ENCODE assay signal across 33 cellular contexts in the genomic region with DNA sequence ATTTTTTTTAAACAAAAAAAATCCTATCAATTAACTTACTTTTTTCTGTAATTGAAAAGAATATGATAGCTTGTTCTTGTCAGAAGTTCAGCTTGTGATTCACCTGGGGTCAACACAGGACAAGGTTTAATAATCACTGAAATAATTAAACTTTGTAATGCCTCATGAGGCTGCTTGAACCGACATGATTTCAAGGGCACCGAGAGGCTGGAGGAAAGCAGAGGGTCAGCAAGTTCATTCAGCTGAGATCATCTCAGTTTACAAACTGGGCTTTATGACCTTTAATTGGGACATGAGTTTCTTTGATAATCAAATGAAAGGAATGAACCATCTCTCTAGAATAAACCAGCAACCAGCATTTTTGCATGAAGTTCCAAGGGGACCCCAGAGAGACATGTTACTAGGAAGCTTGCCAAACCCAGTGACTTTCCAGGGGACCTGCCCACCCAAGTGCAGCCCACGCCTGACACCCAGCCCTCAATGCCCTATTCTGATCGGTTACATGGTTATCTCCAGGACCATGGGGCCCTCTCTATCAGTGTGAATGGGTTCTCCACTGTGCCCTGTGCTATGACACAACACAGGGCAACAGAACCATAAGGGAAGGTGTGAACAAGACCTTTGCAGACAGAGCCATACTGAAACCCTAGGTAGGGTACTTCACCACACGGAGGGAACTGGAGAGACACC. TPM values are rescaled to one million over a fixed set of nuclear protein-coding genes. Genes with fewer than 3 reads are reported as not detected.
A peak's percentile ranks its signal among the peaks of the same experiment; 100 is the strongest.
DNase-seq lines count a peak whose midpoint lies in the region; ATAC-seq and TF ChIP-seq lines count a peak whose summit lies in the region.
"Had no signal": no experiment of that assay in that cellular context is flagged by ENCODE, and none has a peak within 500 bp of the region (broad histone marks: within the 10 kb centered on the region; RNA-seq: fewer than 3 reads in every experiment).

No MANE protein-coding gene starts in this region.

- TF ChIP-seq POLR2A in Peyer's patch (IDR thresholded peaks at IDR 0.05): no peak
- TF ChIP-seq POLR2A in gastrocnemius medialis (IDR thresholded peaks at IDR 0.05): no peak

- no peaks in the 10 kb centered on the region for H3K36me3 ChIP-seq in Peyer's patch
- H3K36me3 ChIP-seq in gastrocnemius medialis: no peaks in the 10 kb centered on the region
- H3K36me3 ChIP-seq: HAP-1, ovary, SJCRH30, tibial artery had no signal

- peaks cover 0 to 37% (median 2%) of the 10 kb centered on the region in 4 donors for H3K4me1 ChIP-seq in Peyer's patch
- peaks cover 16 to 17% of the 10 kb centered on the region in 2 donors for H3K4me1 ChIP-seq in gastrocnemius medialis
- H3K4me1 ChIP-seq: Caco-2, HAP-1, SJCRH30, tibial artery had no signal

- H3K36me3 Mint-ChIP-seq in stimulated activated naive CD8-positive, alpha-beta T cell treated with anti-CD3 and anti-CD28 coated beads, Interleukin-15, Interleukin-2, amounts not matched to agents 100 ng/mL and 50 ng/mL, for 24 hours (ENCODE audit: low read depth): no peaks in the 10 kb centered on the region
- H3K36me3 Mint-ChIP-seq in type B pancreatic cell: no peaks in the 10 kb centered on the region

- H3K9me3 ChIP-seq in Peyer's patch: no peaks in the 10 kb centered on the region
- no peaks in the 10 kb centered on the region for H3K9me3 ChIP-seq in gastrocnemius medialis
- H3K9me3 ChIP-seq: Caco-2, HAP-1, ovary, SJCRH30, tibial artery had no signal

- peak overlapping the region; percentile 23 for H3K27ac Mint-ChIP-seq in stimulated activated naive CD8-positive, alpha-beta T cell treated with anti-CD3 and anti-CD28 coated beads, Interleukin-15, Interleukin-2, amounts not matched to agents 100 ng/mL and 50 ng/mL, for 24 hours
- H3K27ac Mint-ChIP-seq in type B pancreatic cell: no peak overlapping the region
- H3K27ac Mint-ChIP-seq: activated CD8-positive, alpha-beta T cell treated with anti-CD3 and anti-CD28 coated beads for 36 hours; activated naive CD4-positive, alpha-beta T cell treated with anti-CD3 and anti-CD28 coated beads for 36 hours; activated T-helper 1 cell treated with anti-CD3 and anti-CD28 coated beads, Interleukin-12 subunit alpha, Interleukin-12 subunit beta, Interleukin-2, Interleukin-4 antibody, amounts not matched to agents 30 ng/mL and 10 ng/mL and 1 ng/mL, durations not matched to agents 14 hours and 24 hours and 36 hours had no signal

- in situ Hi-C loops in gastrocnemius medialis (cut with MboI; ENCODE audit: low sequenced_read_pairs in 4 of 4): no loop called here

- intact Hi-C loops in gastrocnemius medialis (cut with DNase I; ENCODE audit: low total_unique reads): no loop called here

- peaks cover 3% of the 10 kb centered on the region for H3K9me3 Mint-ChIP-seq in stimulated activated naive CD8-positive, alpha-beta T cell treated with anti-CD3 and anti-CD28 coated beads, Interleukin-15, Interleukin-2, amounts not matched to agents 100 ng/mL and 50 ng/mL, for 24 hours
- H3K9me3 Mint-ChIP-seq in type B pancreatic cell: no peaks in the 10 kb centered on the region
- H3K9me3 Mint-ChIP-seq: activated naive CD4-positive, alpha-beta T cell treated with anti-CD3 and anti-CD28 coated beads for 36 hours; neural crest cell had no signal

- H3K4me1 Mint-ChIP-seq in stimulated activated naive CD8-positive, alpha-beta T cell treated with anti-CD3 and anti-CD28 coated beads, Interleukin-15, Interleukin-2, amounts not matched to agents 100 ng/mL and 50 ng/mL, for 24 hours (ENCODE audit: low read depth): peaks cover 44% of the 10 kb centered on the region
- no peaks in the 10 kb centered on the region for H3K4me1 Mint-ChIP-seq in type B pancreatic cell (ENCODE audit: unreplicated experiment)
- H3K4me1 Mint-ChIP-seq: neural crest cell had no signal

- H3K27me3 Mint-ChIP-seq in stimulated activated naive CD8-positive, alpha-beta T cell treated with anti-CD3 and anti-CD28 coated beads, Interleukin-15, Interleukin-2, amounts not matched to agents 100 ng/mL and 50 ng/mL, for 24 hours: peaks cover 16% of the 10 kb centered on the region
- peaks cover 10% of the 10 kb centered on the region for H3K27me3 Mint-ChIP-seq in type B pancreatic cell

- peak in 2 of 3 donors; percentile 58 to 66 for DNase-seq in Peyer's patch
- no peak for DNase-seq in epithelial cell of prostate (ENCODE audit: low read depth, low spot score)
- DNase-seq in left lobe of liver (ENCODE audit: low spot score): peak; percentile 71
- DNase-seq in type B pancreatic cell (ENCODE audit: extremely low spot score, unreplicated experiment): no peak
- DNase-seq in gastrocnemius medialis: no peak
- DNase-seq: activated CD4-positive, alpha-beta T cell treated with anti-CD3 and anti-CD28 coated beads for 1 hour; activated CD8-positive, alpha-beta memory T cell treated with anti-CD3 and anti-CD28 coated beads, Interleukin-2, amount 50 U/mL, for 48 hours; activated CD8-positive, alpha-beta T cell treated with anti-CD3 and anti-CD28 coated beads for 36 hours; activated naive CD4-positive, alpha-beta T cell treated with anti-CD3 and anti-CD28 coated beads for 36 hours; amygdala; Caco-2; DMS79 treated with DMSO at 0.1 percent for 48 hours; GDM1; head of caudate nucleus; islet precursor cell; Karpas-422; NCI-H1417 treated with DMSO at 0.1 percent for 48 hours; NCI-H2081; NCI-H345; NCI-H748 treated with DMSO at 0.1 percent for 48 hours; ovary; retina; SJCRH30; SW 1271; tibial artery had no signal

- H3K27me3 ChIP-seq in Peyer's patch (no peaks in the 10 kb centered on the region), gastrocnemius medialis (no peaks in the 10 kb centered on the region)
- H3K27me3 ChIP-seq: ovary, tibial artery had no signal

- no peak overlapping the region for H3K4me3 Mint-ChIP-seq in stimulated activated naive CD8-positive, alpha-beta T cell treated with anti-CD3 and anti-CD28 coated beads, Interleukin-15, Interleukin-2, amounts not matched to agents 100 ng/mL and 50 ng/mL, for 24 hours
- H3K4me3 Mint-ChIP-seq in type B pancreatic cell: no peak overlapping the region
- H3K4me3 Mint-ChIP-seq: activated CD8-positive, alpha-beta T cell treated with anti-CD3 and anti-CD28 coated beads for 36 hours; activated naive CD4-positive, alpha-beta T cell treated with anti-CD3 and anti-CD28 coated beads for 36 hours; activated T-helper 1 cell treated with anti-CD3 and anti-CD28 coated beads, Interleukin-12 subunit alpha, Interleukin-12 subunit beta, Interleukin-2, Interleukin-4 antibody, amounts not matched to agents 30 ng/mL and 10 ng/mL and 1 ng/mL, durations not matched to agents 14 hours and 24 hours and 36 hours; neural crest cell had no signal

- no peak overlapping the region for H3K4me3 ChIP-seq in Peyer's patch
- H3K4me3 ChIP-seq in gastrocnemius medialis: no peak overlapping the region
- H3K4me3 ChIP-seq: HAP-1, ovary, SJCRH30, skin epidermis, tibial artery had no signal

- peak; percentile 61 for ATAC-seq in left lobe of liver
- ATAC-seq in HG03025 (IDR thresholded peaks at IDR 0.05; ENCODE audit: low FRiP score, unreplicated experiment): no peak
- no peak for ATAC-seq in gastrocnemius medialis
- ATAC-seq: activated CD8-positive, alpha-beta T cell treated with anti-CD3 and anti-CD28 coated beads for 36 hours had no signal

- TF ChIP-seq CTCF in Peyer's patch (IDR thresholded peaks at IDR 0.05) (no peak), type B pancreatic cell (conservative IDR thresholded peaks at IDR 0.05) (no peak), gastrocnemius medialis (IDR thresholded peaks at IDR 0.05 in 4 of 5, conservative IDR thresholded peaks at IDR 0.05 in 1 of 5) (no peak)

- H3K27ac ChIP-seq in Peyer's patch: peak overlapping the region in 3 of 4 donors; percentile 22 to 79 (median 68)
- peak overlapping the region; percentile 52 for H3K27ac ChIP-seq in epithelial cell of prostate
- H3K27ac ChIP-seq in gastrocnemius medialis: no peak overlapping the region
- H3K27ac ChIP-seq: C4-2B, ovary, SJCRH30, skin epidermis, tibial artery had no signal

RNA-seq across cellular contexts. Expression of a gene that starts 7.8 kb away (rescaled TPM):
- total RNA-seq in Peyer's patch (1,000 to 10,000 TPM in 1 of 4 donors, 100 to 1,000 TPM in 2, 10 to 100 TPM in 1; 16.5 to 3,180 (median 690) TPM), left lobe of liver (1,005 TPM), type B pancreatic cell (ENCODE audit: low replicate concordance) (4.2 and 10.0 TPM in 2 replicates), gastrocnemius medialis (100 to 1,000 TPM in 1 of 4 donors, 1 to 10 TPM in 1, under 1 TPM in 1, not detected in 1; 0.71 to 107 (median 2.2) TPM)
- total RNA-seq: activated CD8-positive, alpha-beta T cell treated with anti-CD3 and anti-CD28 coated beads for 36 hours; activated naive CD4-positive, alpha-beta T cell treated with anti-CD3 and anti-CD28 coated beads for 36 hours; activated T-helper 1 cell treated with anti-CD3 and anti-CD28 coated beads, Interleukin-12 subunit alpha, Interleukin-12 subunit beta, Interleukin-2, Interleukin-4 antibody, amounts not matched to agents 30 ng/mL and 10 ng/mL and 1 ng/mL, durations not matched to agents 14 hours and 24 hours and 36 hours; Caco-2; lung microvascular endothelial cell; neural crest cell; SJCRH30 had no signal

RNA-seq across cellular contexts. Expression of a gene that starts 36.0 kb away (rescaled TPM):
- total RNA-seq in Peyer's patch (under 1 TPM in 1 of 4 donors, not detected in 3; 0.95 TPM), left lobe of liver (27.3 TPM), type B pancreatic cell (ENCODE audit: low replicate concordance) (not detected in 2 replicates), gastrocnemius medialis (1 to 10 TPM in 1 of 4 donors, under 1 TPM in 1, not detected in 2; 0.85 to 1.3 TPM)
- total RNA-seq: activated CD8-positive, alpha-beta T cell treated with anti-CD3 and anti-CD28 coated beads for 36 hours; activated naive CD4-positive, alpha-beta T cell treated with anti-CD3 and anti-CD28 coated beads for 36 hours; activated T-helper 1 cell treated with anti-CD3 and anti-CD28 coated beads, Interleukin-12 subunit alpha, Interleukin-12 subunit beta, Interleukin-2, Interleukin-4 antibody, amounts not matched to agents 30 ng/mL and 10 ng/mL and 1 ng/mL, durations not matched to agents 14 hours and 24 hours and 36 hours; Caco-2; lung microvascular endothelial cell; neural crest cell; SJCRH30 had no signal

RNA-seq across cellular contexts. Expression of a gene that starts 56.8 kb away (rescaled TPM):
- 1 to 10 TPM in 1 of 4 donors, under 1 TPM in 1, not detected in 2; 0.76 to 5.3 TPM for total RNA-seq in Peyer's patch
- 17.5 TPM for total RNA-seq in left lobe of liver
- total RNA-seq in type B pancreatic cell (ENCODE audit: low replicate concordance): 0.46 and 2.3 TPM in 2 replicates
- total RNA-seq in gastrocnemius medialis: 1 to 10 TPM in 1 of 4 donors, under 1 TPM in 1, not detected in 2; 0.26 to 1.7 TPM
- total RNA-seq: activated CD8-positive, alpha-beta T cell treated with anti-CD3 and anti-CD28 coated beads for 36 hours; activated naive CD4-positive, alpha-beta T cell treated with anti-CD3 and anti-CD28 coated beads for 36 hours; activated T-helper 1 cell treated with anti-CD3 and anti-CD28 coated beads, Interleukin-12 subunit alpha, Interleukin-12 subunit beta, Interleukin-2, Interleukin-4 antibody, amounts not matched to agents 30 ng/mL and 10 ng/mL and 1 ng/mL, durations not matched to agents 14 hours and 24 hours and 36 hours; Caco-2; lung microvascular endothelial cell; neural crest cell had no signal

Comparison
In these comparisons a context has a peak if more than half of its experiments do, and no peak if none do; other contexts are left out.
1. DNase-seq: peak in Peyer's patch (2 of 3) and left lobe of liver (single experiment); none in epithelial cell of prostate (single experiment), type B pancreatic cell (single experiment) and gastrocnemius medialis (0 of 2).
2. H3K27ac ChIP-seq: peak in Peyer's patch (3 of 4) and epithelial cell of prostate (single experiment); none in gastrocnemius medialis (0 of 4).
3. RNA of a gene that starts 36.0 kb away (total RNA-seq): 27.3 TPM in left lobe of liver (single experiment); 0.85 to 1.3 TPM in gastrocnemius medialis, 0.95 TPM in Peyer's patch and not detected in type B pancreatic cell; every median in the first group is over 10 times any median in the second.